In the genomic region with DNA sequence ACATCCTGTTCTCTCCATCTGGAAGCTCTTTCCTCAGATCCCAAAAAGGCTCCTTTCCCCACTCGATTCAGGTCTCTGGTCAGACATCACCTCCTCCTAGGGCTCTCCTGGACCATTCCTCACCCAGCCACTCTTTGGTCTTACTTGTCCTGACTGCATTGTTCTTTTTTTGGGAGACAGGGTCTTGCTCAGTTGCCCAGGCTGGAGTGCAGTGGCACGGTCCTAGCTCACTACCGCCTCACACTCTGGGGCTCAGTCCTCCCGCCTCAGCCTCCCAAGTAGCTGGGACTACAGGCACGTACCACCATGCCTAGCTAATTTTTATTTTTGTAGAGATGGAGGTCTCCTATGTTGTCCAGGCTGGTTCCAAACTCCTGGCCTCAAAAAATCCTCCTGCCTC, we compare ENCODE assay signal across 1 cellular context.
TF ChIP-seq lines count a peak whose summit lies in the region.

No MANE protein-coding gene starts in this region.

TF ChIP-seq in HepG2, 621 proteins besides CTCF, POLR2A, EP300 and RAD21:
- TF ChIP-seq, protein P1, sequence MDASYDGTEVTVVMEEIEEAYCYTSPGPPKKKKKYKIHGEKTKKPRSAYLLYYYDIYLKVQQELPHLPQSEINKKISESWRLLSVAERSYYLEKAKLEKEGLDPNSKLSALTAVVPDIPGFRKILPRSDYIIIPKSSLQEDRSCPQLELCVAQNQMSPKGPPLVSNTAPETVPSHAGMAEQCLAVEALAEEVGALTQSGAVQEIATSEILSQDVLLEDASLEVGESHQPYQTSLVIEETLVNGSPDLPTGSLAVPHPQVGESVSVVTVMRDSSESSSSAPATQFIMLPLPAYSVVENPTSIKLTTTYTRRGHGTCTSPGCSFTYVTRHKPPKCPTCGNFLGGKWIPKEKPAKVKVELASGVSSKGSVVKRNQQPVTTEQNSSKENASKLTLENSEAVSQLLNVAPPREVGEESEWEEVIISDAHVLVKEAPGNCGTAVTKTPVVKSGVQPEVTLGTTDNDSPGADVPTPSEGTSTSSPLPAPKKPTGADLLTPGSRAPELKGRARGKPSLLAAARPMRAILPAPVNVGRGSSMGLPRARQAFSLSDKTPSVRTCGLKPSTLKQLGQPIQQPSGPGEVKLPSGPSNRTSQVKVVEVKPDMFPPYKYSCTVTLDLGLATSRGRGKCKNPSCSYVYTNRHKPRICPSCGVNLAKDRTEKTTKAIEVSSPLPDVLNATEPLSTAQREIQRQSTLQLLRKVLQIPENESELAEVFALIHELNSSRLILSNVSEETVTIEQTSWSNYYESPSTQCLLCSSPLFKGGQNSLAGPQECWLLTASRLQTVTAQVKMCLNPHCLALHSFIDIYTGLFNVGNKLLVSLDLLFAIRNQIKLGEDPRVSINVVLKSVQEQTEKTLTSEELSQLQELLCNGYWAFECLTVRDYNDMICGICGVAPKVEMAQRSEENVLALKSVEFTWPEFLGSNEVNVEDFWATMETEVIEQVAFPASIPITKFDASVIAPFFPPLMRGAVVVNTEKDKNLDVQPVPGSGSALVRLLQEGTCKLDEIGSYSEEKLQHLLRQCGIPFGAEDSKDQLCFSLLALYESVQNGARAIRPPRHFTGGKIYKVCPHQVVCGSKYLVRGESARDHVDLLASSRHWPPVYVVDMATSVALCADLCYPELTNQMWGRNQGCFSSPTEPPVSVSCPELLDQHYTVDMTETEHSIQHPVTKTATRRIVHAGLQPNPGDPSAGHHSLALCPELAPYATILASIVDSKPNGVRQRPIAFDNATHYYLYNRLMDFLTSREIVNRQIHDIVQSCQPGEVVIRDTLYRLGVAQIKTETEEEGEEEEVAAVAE (CRISPR knock-in tag; IDR thresholded peaks at IDR 0.05; ENCODE audit: borderline replicate concordance), result no peak
- TF ChIP-seq, protein P2, sequence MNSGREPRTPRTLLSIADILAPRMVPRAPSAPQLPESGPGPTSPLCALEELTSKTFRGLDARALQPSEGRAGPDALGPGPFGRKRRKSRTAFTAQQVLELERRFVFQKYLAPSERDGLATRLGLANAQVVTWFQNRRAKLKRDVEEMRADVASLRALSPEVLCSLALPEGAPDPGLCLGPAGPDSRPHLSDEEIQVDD (CRISPR knock-in tag; IDR thresholded peaks at IDR 0.05; ENCODE audit: borderline replicate concordance), result no peak
- peak; percentile 66; the same call in 1 of the 2 replicates for TF ChIP-seq ZNF121 (CRISPR knock-in tag; IDR thresholded peaks at IDR 0.05)
- TF ChIP-seq SP4 (CRISPR knock-in tag; IDR thresholded peaks at IDR 0.05), result no peak
- TF ChIP-seq ZNF678 (CRISPR knock-in tag; IDR thresholded peaks at IDR 0.05), result no peak
- no peak for TF ChIP-seq NR3C1 (CRISPR knock-in tag; IDR thresholded peaks at IDR 0.05)
